In the genomic region with DNA sequence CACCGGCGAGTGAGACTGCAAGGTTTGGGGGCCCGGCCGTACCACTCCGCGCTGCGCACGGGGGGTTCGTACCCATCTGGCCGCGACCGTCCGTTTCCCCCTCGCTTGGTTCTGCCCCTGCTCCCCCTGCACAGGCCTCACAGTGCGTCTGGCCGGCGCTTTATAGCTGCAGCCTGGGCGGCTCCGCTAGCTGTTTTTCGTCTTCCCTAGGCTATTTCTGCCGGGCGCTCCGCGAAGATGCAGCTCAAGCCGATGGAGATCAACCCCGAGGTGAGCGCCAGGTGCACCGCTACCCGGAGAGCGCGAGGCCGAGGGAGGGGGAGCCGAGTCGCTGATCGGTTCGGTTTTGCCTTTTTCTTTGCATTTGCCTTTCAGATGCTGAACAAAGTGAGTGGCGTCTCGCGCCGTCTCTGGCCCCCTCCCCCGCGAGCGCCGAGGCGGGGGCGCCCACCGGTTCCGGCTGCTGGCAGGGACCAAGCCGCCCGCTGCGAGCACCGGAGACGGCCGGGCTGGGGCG, we compare ENCODE assay signal across 8 cellular contexts. TPM values are rescaled to one million over a fixed set of nuclear protein-coding genes. Genes with fewer than 3 reads are reported as not detected.
DNase-seq lines count a peak whose midpoint lies in the region; ATAC-seq, FAIRE-seq and TF ChIP-seq lines count a peak whose summit lies in the region.

A gene (plus strand): TSS at position 189 of the 517 bp plus-strand sequence. CDS start 49 bp downstream, at position 238.

- under 1% methylated on average over 55 of the region's 55 CpGs for WGBS in mesenchymal stem cell

- POLR2A ChIA-PET in T-cell (lab: Charles Lee) = no interaction called here

- H3K4me1 Mint-ChIP-seq in T-cell = peaks cover 5 to 13% (median 12%) of the 10 kb centered on the region in 3 donors

- peak within 1 kb of the TSS; percentile 39 for H2BK5ac ChIP-seq in mesenchymal stem cell (ENCODE audit: low read depth, low read length, poor library complexity, severe bottlenecking)

- peak within 1 kb of the TSS; percentile 93 for H3K4me2 ChIP-seq in mesenchymal stem cell (ENCODE audit: low read length, poor library complexity, severe bottlenecking)

- H3K4me3 Mint-ChIP-seq in T-cell = peak within 1 kb of the TSS; percentile 50 to 69 (median 68)

- TF ChIP-seq CTCF in D721Med (IDR thresholded peaks at IDR 0.05; ENCODE audit: insufficient read depth, missing control alignments) (no peak), NB4 (IDR thresholded peaks at IDR 0.05; ENCODE audit: low read depth, low read length) (no peak), epithelial cell of esophagus (IDR thresholded peaks at IDR 0.05; ENCODE audit: insufficient read depth, low read depth, low read length, missing control alignments) (no peak), thoracic aorta (IDR thresholded peaks at IDR 0.05) (no peak)

- no peak within 1 kb of the TSS for H2AK5ac ChIP-seq in mesenchymal stem cell (ENCODE audit: low read length, severe bottlenecking)

- H2BK12ac ChIP-seq in mesenchymal stem cell (ENCODE audit: low read length in 2 of 2) = peak within 1 kb of the TSS in 1 of 2 experiments; percentile 45

- no peaks in the 10 kb centered on the region for H3K36me3 Mint-ChIP-seq in T-cell

- peak within 1 kb of the TSS; percentile 2 to 31 for H3K23ac ChIP-seq in mesenchymal stem cell (ENCODE audit: low read length in 2 of 2)

- FAIRE-seq in D721Med (lab: Jason Lieb, UNC) = no peak

- H3K36me3 ChIP-seq in mesenchymal stem cell (ENCODE audit: control insufficient read depth in 1 of 2, insufficient read depth in 2 of 2, low read depth in 1 of 2, low read length in 2 of 2) (peaks cover 13 to 25% of the 10 kb centered on the region in 2 experiments), thoracic aorta (no peaks in the 10 kb centered on the region)

- peak within 1 kb of the TSS; percentile 73 for H2BK120ac ChIP-seq in mesenchymal stem cell (ENCODE audit: low read depth, low read length)

- H2AFZ ChIP-seq in mesenchymal stem cell (ENCODE audit: low read depth, low read length) = peak within 1 kb of the TSS; percentile 20

- ATAC-seq in GM21367 (IDR thresholded peaks at IDR 0.05; ENCODE audit: unreplicated experiment) = peak; percentile 62
- ATAC-seq in T-cell (replicated peaks in 1 of 4) = peak in 1 of 4 experiments; percentile 25
- ATAC-seq in thoracic aorta (ENCODE audit: insufficient number of reproducible peaks, low FRiP score, low read depth) = no peak
- no peak for ATAC-seq in GM21381 (IDR thresholded peaks at IDR 0.05; ENCODE audit: unreplicated experiment)

- H3K18ac ChIP-seq in mesenchymal stem cell (ENCODE audit: low read depth in 1 of 2, low read length in 2 of 2) = peak within 1 kb of the TSS; percentile 58 to 98

- H2BK15ac ChIP-seq in mesenchymal stem cell (ENCODE audit: low read depth, poor library complexity, severe bottlenecking) = peak within 1 kb of the TSS; percentile 94

- H4K8ac ChIP-seq in mesenchymal stem cell (ENCODE audit: low read length) = peak within 1 kb of the TSS; percentile 82

- peaks cover 42 to 50% of the 10 kb centered on the region in 2 donors for H3K27me3 Mint-ChIP-seq in T-cell

- peaks cover 0 to 3% of the 10 kb centered on the region in 2 experiments for H3K27me3 ChIP-seq in mesenchymal stem cell (ENCODE audit: control insufficient read depth in 1 of 2, insufficient read depth in 1 of 2, low read length in 2 of 2)
- H3K27me3 ChIP-seq in thoracic aorta (replicated peaks; ENCODE audit: insufficient read depth) = no peaks in the 10 kb centered on the region

- peak within 1 kb of the TSS; percentile 90 for H3K9ac ChIP-seq in mesenchymal stem cell (ENCODE audit: low read length)

- peaks cover 16% of the 10 kb centered on the region for H3K79me1 ChIP-seq in mesenchymal stem cell (replicated peaks; ENCODE audit: low read length, poor library complexity, severe bottlenecking)

- peak within 1 kb of the TSS; percentile 80 to 91 for H3K4ac ChIP-seq in mesenchymal stem cell (ENCODE audit: low read depth in 1 of 2, low read length in 2 of 2)

- H4K91ac ChIP-seq in mesenchymal stem cell (ENCODE audit: low read length) = peak within 1 kb of the TSS; percentile 92

- H3K4me1 ChIP-seq in mesenchymal stem cell (ENCODE audit: control insufficient read depth, insufficient read depth, low read depth, low read length) (peaks cover 7% of the 10 kb centered on the region), thoracic aorta (ENCODE audit: control insufficient read depth in 1 of 2, low read depth in 2 of 2) (peaks cover 0 to 23% of the 10 kb centered on the region in 2 donors)

- H3K9me3 Mint-ChIP-seq in T-cell = peaks cover 0 to 2% (median 0%) of the 10 kb centered on the region in 3 donors

- DNase-seq in D721Med (ENCODE audit: insufficient read length, low spot score) (peak; percentile 47), NB4 (ENCODE audit: low read depth) (peak; percentile 69), T-cell (no peak), epithelial cell of esophagus (ENCODE audit: low read depth) (no peak), mesenchymal stem cell (peak; percentile 93), thoracic aorta (ENCODE audit: low spot score) (no peak)

- CTCF ChIA-PET in T-cell (lab: Charles Lee) = no interaction called here

- H3K14ac ChIP-seq in mesenchymal stem cell (ENCODE audit: low read length in 2 of 2) = peak within 1 kb of the TSS in 1 of 2 experiments; percentile 68

- H3K4me3 ChIP-seq in NB4 (ENCODE audit: low read depth, low read length) = peak within 1 kb of the TSS; percentile 34
- H3K4me3 ChIP-seq in epithelial cell of esophagus (ENCODE audit: low read length) = peak within 1 kb of the TSS; percentile 13
- peak within 1 kb of the TSS; percentile 82 to 97 for H3K4me3 ChIP-seq in mesenchymal stem cell (ENCODE audit: insufficient read depth in 1 of 2, low read depth in 1 of 2, low read length in 2 of 2)
- peak within 1 kb of the TSS; percentile 77 for H3K4me3 ChIP-seq in thoracic aorta

- H3K9me3 ChIP-seq in mesenchymal stem cell (ENCODE audit: control insufficient read depth, low read length) = no peaks in the 10 kb centered on the region
- no peaks in the 10 kb centered on the region for H3K9me3 ChIP-seq in thoracic aorta

- no peak within 1 kb of the TSS for H3K27ac Mint-ChIP-seq in T-cell

- H3K27ac ChIP-seq in mesenchymal stem cell (ENCODE audit: low read length, poor library complexity, severe bottlenecking) (peak within 1 kb of the TSS; percentile 64), thoracic aorta (no peak within 1 kb of the TSS)

- TF ChIP-seq POLR2A in NB4 (IDR thresholded peaks at IDR 0.05; ENCODE audit: extremely low read depth, insufficient read length) = no peak

RNA-seq across cellular contexts. Expression of the gene that starts here (rescaled TPM):
- total RNA-seq in T-cell = 1 to 10 TPM in 3 of 5 donors, not detected in 2; 1.2 to 2.1 (median 1.6) TPM
- 1,126 TPM for polyA plus RNA-seq in mesenchymal stem cell (2013, experiment 1 of 2)
- 1,155 TPM for polyA plus RNA-seq in mesenchymal stem cell (2013, experiment 2 of 2)
- total RNA-seq in thoracic aorta = 100 to 1,000 TPM in 1 of 2 donors, 10 to 100 TPM in 1; 64.7 to 146 TPM

Comparison
In these comparisons a context has a peak if more than half of its experiments do, and no peak if none do; other contexts are left out.
1. RNA of the gene that starts here (total RNA-seq): 64.7 to 146 TPM in thoracic aorta; 1.2 to 2.1 TPM in T-cell; every median in the first group is over 10 times any median in the second.
2. DNase-seq: peak in D721Med (single experiment), NB4 (single experiment) and mesenchymal stem cell (single experiment); none in T-cell (0 of 34), epithelial cell of esophagus (single experiment) and thoracic aorta (single experiment).
3. H3K4me3 ChIP-seq: peak in every context shown above with its lines; median percentile 90 in mesenchymal stem cell; 77 in thoracic aorta; 34 in NB4; 13 in epithelial cell of esophagus.